ENCODE assay signal across 17 cellular contexts in genomic region chr18:6405237-6406074, GRCh38. TPM values are rescaled to one million over a fixed set of nuclear protein-coding genes. Genes with fewer than 3 reads are reported as not detected.
DNase-seq lines count a peak whose midpoint lies in the region; ATAC-seq and TF ChIP-seq lines count a peak whose summit lies in the region.
"Had no signal": no experiment of that assay in that cellular context is flagged by ENCODE, and none has a peak within 500 bp of the region (broad histone marks: within the 10 kb centered on the region; RNA-seq: fewer than 3 reads in every experiment).

No MANE protein-coding gene starts in this region.

- H3K36me3 ChIP-seq in thyroid gland = no peaks in the 10 kb centered on the region
- H3K36me3 ChIP-seq: right atrium auricular region had no signal

- ATAC-seq in GM18909 (IDR thresholded peaks at IDR 0.05; ENCODE audit: poor library complexity, unreplicated experiment) = no peak
- no peak for ATAC-seq in HG02938 (IDR thresholded peaks at IDR 0.05; ENCODE audit: unreplicated experiment)
- no peak for ATAC-seq in left cardiac atrium
- ATAC-seq: stimulated activated effector memory CD8-positive, alpha-beta T cell treated with anti-CD3 and anti-CD28 coated beads, Interleukin-12 subunit alpha, Interleukin-12 subunit beta, amount 100 ng/mL, for 72 hours had no signal

- 78 to 87% methylated on average over 11 of the region's 11 CpGs for WGBS in thyroid gland, 2 donors

- no peaks in the 10 kb centered on the region for H3K9me3 ChIP-seq in thyroid gland
- H3K9me3 ChIP-seq: right atrium auricular region had no signal

- TF ChIP-seq POLR2A in thyroid gland (IDR thresholded peaks at IDR 0.05) = no peak

- peaks cover 18 to 22% of the 10 kb centered on the region in 2 donors for H3K4me1 ChIP-seq in thyroid gland

- DNase-seq in NCI-H2107 treated with DMSO at 0.1 percent for 48 hours (lab: John Stamatoyannopoulos, UW; ENCODE audit: unreplicated experiment) = peak; percentile 38
- no peak for DNase-seq in NCI-H2107 (lab: John Stamatoyannopoulos, UW)
- no peak for DNase-seq in thyroid gland
- DNase-seq in left cardiac atrium = no peak
- DNase-seq: 8988T; activated effector memory CD4-positive, alpha-beta T cell treated with anti-CD3 and anti-CD28 coated beads, Interleukin-2, amount 50 U/mL, for 16 hours; naive B cell; NK-92 treated with Interleukin-12 subunit alpha and Interleukin-12 subunit beta, amount 100 ng/mL, for 24 hours; SHP77 treated with DMSO at 0.1 percent for 48 hours; stimulated activated CD4-positive, alpha-beta T cell treated with anti-CD3 and anti-CD28 coated beads, Interleukin-4, amount 100 ng/mL, for 4 hours had no signal

- H3K27me3 ChIP-seq in layer of hippocampus (ENCODE audit: control insufficient read depth, insufficient read depth, low read length) (no peaks in the 10 kb centered on the region), thyroid gland (no peaks in the 10 kb centered on the region)
- H3K27me3 ChIP-seq: right atrium auricular region had no signal

- H3K27ac ChIP-seq in angular gyrus (ENCODE audit: low read depth, low read length) = peak overlapping the region; percentile 31
- H3K27ac ChIP-seq in layer of hippocampus (ENCODE audit: low read depth, low read length) = peak overlapping the region; percentile 58
- H3K27ac ChIP-seq in thyroid gland = peak overlapping the region; percentile 13 to 74 (median 59)
- H3K27ac ChIP-seq: KMS-11, right atrium auricular region had no signal

- no peak for TF ChIP-seq CTCF in thyroid gland (IDR thresholded peaks at IDR 0.05)

- H3K4me3 ChIP-seq in thyroid gland (replicated peaks in 1 of 3) = no peak overlapping the region
- H3K4me3 ChIP-seq: right atrium auricular region had no signal

- intact Hi-C loops in thyroid gland (cut with DNase I) (no loop called here), left cardiac atrium (cut with DNase I) (loop anchor here in 1 of 2 donors (10.0 kb wide), 1 partner anchor 151 kb away; no protein-coding TSS in a partner anchor)

RNA-seq across cellular contexts. Expression of gene L3MBTL4, which starts 9.3 kb away (rescaled TPM):
- 10 to 100 TPM; 15.2 to 37.1 (median 24.3) TPM for total RNA-seq in thyroid gland
- total RNA-seq in left cardiac atrium = 10 to 100 TPM; 15.1 to 19.1 TPM
